Comparison of ENCODE assay signal across 8 cellular contexts in the genomic region with DNA sequence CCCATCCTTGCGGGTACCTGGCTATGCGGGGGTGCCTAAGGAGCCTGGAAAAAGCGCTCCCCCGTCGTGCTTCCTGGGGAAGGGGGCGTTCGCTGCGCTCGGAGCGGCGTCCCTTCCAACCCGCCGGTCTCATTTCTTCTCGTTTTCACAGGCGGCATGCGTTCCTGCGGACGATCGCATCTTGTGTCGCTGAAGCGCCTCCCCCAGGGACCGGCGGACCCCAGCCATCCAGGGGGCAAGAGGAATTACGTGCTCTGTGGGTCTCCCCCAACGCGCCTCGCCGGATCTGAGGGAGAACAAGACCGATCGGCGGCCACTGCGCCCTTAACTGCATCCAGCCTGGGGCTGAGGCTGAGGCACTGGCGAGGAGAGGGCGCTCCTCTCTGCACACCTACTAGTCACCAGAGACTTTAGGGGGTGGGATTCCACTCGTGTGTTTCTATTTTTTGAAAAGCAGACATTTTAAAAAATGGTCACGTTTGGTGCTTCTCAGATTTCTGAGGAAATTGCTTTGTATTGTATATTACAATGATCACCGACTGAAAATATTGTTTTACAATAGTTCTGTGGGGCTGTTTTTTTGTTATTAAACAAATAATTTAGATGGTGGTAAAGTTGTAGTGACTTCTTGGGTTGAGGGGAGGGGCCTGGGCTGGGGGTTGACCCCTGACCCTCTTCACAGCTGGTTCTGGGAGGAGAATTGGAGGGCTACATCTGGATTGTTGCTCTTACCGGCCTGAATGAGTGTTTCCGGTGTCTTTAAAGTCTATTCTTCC.
DNase-seq lines count a peak whose midpoint lies in the region; ATAC-seq lines count a peak whose summit lies in the region.

No MANE protein-coding gene starts in this region.

- H3K4me1 Mint-ChIP-seq in stimulated activated naive B cell treated with anti-CD40 and anti-IgM and Interleukin-4, amounts not matched to agents 10 μg/mL and 1 μg/mL and 100 μg/mL, for 72 hours = peaks cover 15 to 36% of the 10 kb centered on the region in 2 donors

- ATAC-seq in stimulated activated naive B cell treated with anti-CD40 and anti-IgM and Interleukin-4, amounts not matched to agents 10 μg/mL and 1 μg/mL and 100 μg/mL, for 72 hours (replicated peaks) = no peak
- ATAC-seq in HG02981 (IDR thresholded peaks at IDR 0.05; ENCODE audit: unreplicated experiment) = no peak
- no peak for ATAC-seq in HG03571 (IDR thresholded peaks at IDR 0.05; ENCODE audit: unreplicated experiment)

- no peak overlapping the region for H3K27ac Mint-ChIP-seq in stimulated activated naive B cell treated with anti-CD40 and anti-IgM and Interleukin-4, amounts not matched to agents 10 μg/mL and 1 μg/mL and 100 μg/mL, for 72 hours

- DNase-seq in ELR (ENCODE audit: low read depth) (peak; percentile 43), NCI-H1105 treated with DMSO at 0.1 percent for 48 hours (lab: John Stamatoyannopoulos, UW) (peak; percentile 56), astrocyte of the hippocampus (ENCODE audit: low read depth, low spot score) (peak; percentile 62), iris pigment epithelial cell (ENCODE audit: low read depth) (peak; percentile 41), midbrain (lab: John Stamatoyannopoulos, UW) (no peak)
- no peak for DNase-seq in stimulated activated naive B cell treated with anti-CD40 and anti-IgM and Interleukin-4, amounts not matched to agents 10 μg/mL and 1 μg/mL and 100 μg/mL, for 72 hours

- H3K36me3 Mint-ChIP-seq in stimulated activated naive B cell treated with anti-CD40 and anti-IgM and Interleukin-4, amounts not matched to agents 10 μg/mL and 1 μg/mL and 100 μg/mL, for 72 hours = no peaks in the 10 kb centered on the region

- peak overlapping the region; percentile 94 to 96 for H3K4me3 Mint-ChIP-seq in stimulated activated naive B cell treated with anti-CD40 and anti-IgM and Interleukin-4, amounts not matched to agents 10 μg/mL and 1 μg/mL and 100 μg/mL, for 72 hours

- no peaks in the 10 kb centered on the region for H3K9me3 Mint-ChIP-seq in stimulated activated naive B cell treated with anti-CD40 and anti-IgM and Interleukin-4, amounts not matched to agents 10 μg/mL and 1 μg/mL and 100 μg/mL, for 72 hours

- peaks cover 46 to 60% of the 10 kb centered on the region in 2 donors for H3K27me3 Mint-ChIP-seq in stimulated activated naive B cell treated with anti-CD40 and anti-IgM and Interleukin-4, amounts not matched to agents 10 μg/mL and 1 μg/mL and 100 μg/mL, for 72 hours

Comparison
In these comparisons a context has a peak if more than half of its experiments do, and no peak if none do; other contexts are left out.
1. DNase-seq: peak in ELR (single experiment), NCI-H1105 treated with DMSO at 0.1 percent for 48 hours (single experiment), astrocyte of the hippocampus (single experiment) and iris pigment epithelial cell (single experiment); none in stimulated activated naive B cell treated with anti-CD40 and anti-IgM and Interleukin-4, amounts not matched to agents 10 μg/mL and 1 μg/mL and 100 μg/mL, for 72 hours (single experiment) and midbrain (single experiment).